21 cellular contexts compared by ENCODE assay signal in genomic region chr1:200564319-200564718, GRCh38. TPM values are rescaled to one million over a fixed set of nuclear protein-coding genes. Genes with fewer than 3 reads are reported as not detected.
DNase-seq lines count a peak whose midpoint lies in the region; ATAC-seq and TF ChIP-seq lines count a peak whose summit lies in the region.
"Had no signal": no experiment of that assay in that cellular context is flagged by ENCODE, and none has a peak within 500 bp of the region (broad histone marks: within the 10 kb centered on the region; RNA-seq: fewer than 3 reads in every experiment).

No MANE protein-coding gene starts in this region.

- H3K9me2 ChIP-seq in PC-3 (replicated peaks; ENCODE audit: low read length): no peaks in the 10 kb centered on the region

- H3K9me3 Mint-ChIP-seq in activated CD4-positive, alpha-beta T cell treated with anti-CD3 and anti-CD28 coated beads, Interleukin-2, amount 10 ng/mL, durations not matched to agents 24 days and 14 days: no peaks in the 10 kb centered on the region
- H3K9me3 Mint-ChIP-seq: CD4-positive, CD25-positive, alpha-beta regulatory T cell; CD8-positive, alpha-beta T cell had no signal

- H3K4me2 ChIP-seq in osteoblast (ENCODE audit: insufficient read depth, low read length) (no peak overlapping the region), PC-3 (ENCODE audit: low read length) (no peak overlapping the region)
- H3K4me2 ChIP-seq: BLaER1 had no signal

- peaks cover 21% of the 10 kb centered on the region for H3K36me3 Mint-ChIP-seq in activated CD4-positive, alpha-beta T cell treated with anti-CD3 and anti-CD28 coated beads, Interleukin-2, amount 10 ng/mL, durations not matched to agents 24 days and 14 days (ENCODE audit: low read depth)
- H3K36me3 Mint-ChIP-seq: CD4-positive, CD25-positive, alpha-beta regulatory T cell; CD8-positive, alpha-beta T cell had no signal

- H3K27ac ChIP-seq in osteoblast (ENCODE audit: low read depth, low read length) (no peak overlapping the region), PC-3 (ENCODE audit: low read length) (no peak overlapping the region)
- H3K27ac ChIP-seq: 22Rv1, BLaER1, C4-2B had no signal

- ATAC-seq in mucosa of descending colon (peak; percentile 62), GM18858 (IDR thresholded peaks at IDR 0.05; ENCODE audit: unreplicated experiment) (no peak), PC-3 (no peak), Right ventricle myocardium inferior (no peak)
- ATAC-seq: CD8-positive, alpha-beta T cell; GM12878 had no signal

- no peak overlapping the region for H3K4me3 Mint-ChIP-seq in activated CD4-positive, alpha-beta T cell treated with anti-CD3 and anti-CD28 coated beads, Interleukin-2, amount 10 ng/mL, durations not matched to agents 24 days and 14 days
- H3K4me3 Mint-ChIP-seq: B cell; CD8-positive, alpha-beta T cell had no signal

- H3K27me3 ChIP-seq in osteoblast (ENCODE audit: insufficient read depth, low read length) (no peaks in the 10 kb centered on the region), PC-3 (ENCODE audit: low read length) (no peaks in the 10 kb centered on the region)
- H3K27me3 ChIP-seq: BLaER1 had no signal

- H3K79me2 ChIP-seq in osteoblast (ENCODE audit: insufficient read depth, low read length) (no peaks in the 10 kb centered on the region), PC-3 (ENCODE audit: low read length) (no peaks in the 10 kb centered on the region)

- no peaks in the 10 kb centered on the region for H3K9me3 ChIP-seq in mucosa of descending colon
- H3K9me3 ChIP-seq in osteoblast (ENCODE audit: low read depth, low read length): no peaks in the 10 kb centered on the region
- H3K9me3 ChIP-seq in PC-3 (ENCODE audit: low read length): no peaks in the 10 kb centered on the region
- H3K9me3 ChIP-seq: BLaER1 had no signal

- no TSS peak for BruUV-seq in PC-3 (replicated peaks; lab: Mats Ljungman, UMichigan)

- H3F3A ChIP-seq in PC-3 (ENCODE audit: low read length, unreplicated experiment): no peaks in the 10 kb centered on the region

- peaks cover 12% of the 10 kb centered on the region for H3K4me1 Mint-ChIP-seq in activated CD4-positive, alpha-beta T cell treated with anti-CD3 and anti-CD28 coated beads, Interleukin-2, amount 10 ng/mL, durations not matched to agents 24 days and 14 days

- H3K27me3 Mint-ChIP-seq in activated CD4-positive, alpha-beta T cell treated with anti-CD3 and anti-CD28 coated beads, Interleukin-2, amount 10 ng/mL, durations not matched to agents 24 days and 14 days: no peaks in the 10 kb centered on the region
- H3K27me3 Mint-ChIP-seq: B cell; CD4-positive, CD25-positive, alpha-beta regulatory T cell had no signal

- intact Hi-C loops in activated CD4-positive, alpha-beta T cell treated with anti-CD3 and anti-CD28 coated beads, Interleukin-2, amount 10 ng/mL, durations not matched to agents 24 days and 14 days (cut with micrococcal nuclease): no loop called here
- intact Hi-C loops in mucosa of descending colon (cut with DNase I, micrococcal nuclease) (no loop called here), PC-3 (cut with micrococcal nuclease) (no loop called here), Right ventricle myocardium inferior (cut with DNase I) (no loop called here)

- peak overlapping the region; percentile 47 for H2AFZ ChIP-seq in osteoblast (ENCODE audit: low read length)
- H2AFZ ChIP-seq in PC-3 (ENCODE audit: low read length): no peak overlapping the region

- TF ChIP-seq CTCF in mucosa of descending colon (IDR thresholded peaks at IDR 0.05): no peak
- no peak for TF ChIP-seq CTCF in osteoblast (IDR thresholded peaks at IDR 0.05; ENCODE audit: extremely low read depth, low read depth, low read length)
- TF ChIP-seq CTCF in PC-3 (conservative IDR thresholded peaks at IDR 0.05; ENCODE audit: low read depth, low read length): no peak

- H4K20me1 ChIP-seq in osteoblast (ENCODE audit: insufficient read depth, low read length) (no peaks in the 10 kb centered on the region), PC-3 (ENCODE audit: low read length) (no peaks in the 10 kb centered on the region)
- H4K20me1 ChIP-seq: BLaER1 had no signal

- peak; percentile 24 for DNase-seq in activated CD4-positive, alpha-beta T cell treated with anti-CD3 and anti-CD28 coated beads, Interleukin-2, amount 10 ng/mL, durations not matched to agents 24 days and 14 days
- no peak for DNase-seq in activated CD4-positive, alpha-beta T cell treated with anti-CD3 and anti-CD28 coated beads for 1 hour
- DNase-seq in mucosa of descending colon (no peak), osteoblast (ENCODE audit: insufficient read length, low spot score, missing footprints) (no peak), PC-3 (no peak), Right ventricle myocardium inferior (ENCODE audit: missing footprints) (no peak), COLO668 (lab: John Stamatoyannopoulos, UW; ENCODE audit: unreplicated experiment) (no peak)
- DNase-seq: CD4-positive, CD25-positive, alpha-beta regulatory T cell; CD8-positive, alpha-beta T cell; DMS 273 treated with DMSO at 0.1 percent for 48 hours; DMS79; EL; GDM1; GOT3; HCEC 1CT had no signal

- no peak overlapping the region for H3K9ac ChIP-seq in PC-3 (ENCODE audit: low read length)
- H3K9ac ChIP-seq: BLaER1 had no signal

- H3K4me3 ChIP-seq in mucosa of descending colon: no peak overlapping the region
- H3K4me3 ChIP-seq in osteoblast (ENCODE audit: insufficient read depth, low read length): no peak overlapping the region
- no peak overlapping the region for H3K4me3 ChIP-seq in PC-3 (ENCODE audit: low read length)
- H3K4me3 ChIP-seq: BLaER1, GM12878 had no signal

- H3K36me3 ChIP-seq in mucosa of descending colon (ENCODE audit: low read depth) (no peaks in the 10 kb centered on the region), osteoblast (ENCODE audit: insufficient read depth, low read length) (no peaks in the 10 kb centered on the region), PC-3 (ENCODE audit: low read depth, low read length) (peaks cover 28% of the 10 kb centered on the region)

- no peak overlapping the region for H3K27ac Mint-ChIP-seq in activated CD4-positive, alpha-beta T cell treated with anti-CD3 and anti-CD28 coated beads, Interleukin-2, amount 10 ng/mL, durations not matched to agents 24 days and 14 days
- H3K27ac Mint-ChIP-seq: B cell; CD4-positive, CD25-positive, alpha-beta regulatory T cell; CD8-positive, alpha-beta T cell had no signal

- CTCF ChIA-PET in PC-3 (lab: Charles Lee): interaction anchor here (0.7 kb wide), 1 partner anchor 873 kb away, joined by 13 read pairs; no protein-coding TSS in a partner anchor

- POLR2A ChIA-PET in PC-3 (lab: Charles Lee; ENCODE audit: unreplicated experiment): no interaction called here

- no peaks in the 10 kb centered on the region for H3K4me1 ChIP-seq in mucosa of descending colon (ENCODE audit: low read depth)
- H3K4me1 ChIP-seq in osteoblast (ENCODE audit: insufficient read depth, low read length): no peaks in the 10 kb centered on the region
- H3K4me1 ChIP-seq in PC-3 (ENCODE audit: insufficient read depth, low read length): no peaks in the 10 kb centered on the region
- H3K4me1 ChIP-seq: BLaER1 had no signal

RNA-seq across cellular contexts. Expression of gene KIF14, which starts 56.2 kb away (rescaled TPM):
- 11.5 and 11.6 TPM in 2 replicates for total RNA-seq in activated CD4-positive, alpha-beta T cell treated with anti-CD3 and anti-CD28 coated beads, Interleukin-2, amount 10 ng/mL, durations not matched to agents 24 days and 14 days
- 1 to 10 TPM in 1 of 3 donors, under 1 TPM in 2; 0.60 to 3.0 (median 0.81) TPM for total RNA-seq in mucosa of descending colon
- 1.8 and 2.1 TPM in 2 replicates for total RNA-seq in osteoblast
- 23.6 and 23.7 TPM in 2 replicates for total RNA-seq in PC-3 (2014; rRNA removed)
- 0.11 TPM for total RNA-seq in Right ventricle myocardium inferior
